ENCODE assay signal across 9 cellular contexts in the genomic region with DNA sequence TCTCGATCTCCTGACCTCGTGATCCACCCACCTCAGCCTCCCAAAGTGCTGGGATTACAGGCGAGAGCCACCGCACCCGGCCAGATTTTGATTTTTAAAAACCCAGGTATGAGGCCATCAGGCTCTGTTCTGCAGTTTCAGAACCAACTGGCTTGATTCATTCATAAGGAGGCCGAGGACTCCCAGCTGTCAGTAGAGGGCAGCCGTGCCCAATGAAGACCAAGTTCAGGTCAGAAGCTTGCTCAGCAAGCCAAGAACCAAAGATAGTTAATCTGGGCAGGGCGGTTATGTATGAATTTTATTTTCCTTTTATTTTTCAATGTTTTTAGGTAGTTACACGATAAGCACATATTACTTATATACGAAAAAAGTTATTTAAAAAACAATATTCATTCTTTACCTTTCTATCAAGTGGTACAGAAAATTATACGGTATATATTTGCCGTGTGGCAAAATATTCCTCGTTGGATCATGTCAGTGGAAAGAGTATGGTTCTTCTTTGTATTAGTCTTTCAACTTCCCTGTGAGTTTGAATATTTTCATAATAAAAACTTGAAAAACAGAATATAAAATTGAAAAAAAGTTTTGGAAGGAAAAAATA. TPM values are rescaled to one million over a fixed set of nuclear protein-coding genes. Genes with fewer than 3 reads are reported as not detected.
DNase-seq lines count a peak whose midpoint lies in the region; ATAC-seq and TF ChIP-seq lines count a peak whose summit lies in the region.
"Had no signal": no experiment of that assay in that cellular context is flagged by ENCODE, and none has a peak within 500 bp of the region (broad histone marks: within the 10 kb centered on the region; RNA-seq: fewer than 3 reads in every experiment).

No MANE protein-coding gene starts in this region.

- WGBS in lung, 2 donors: 38 to 49% methylated on average over 13 of the region's 13 CpGs

- H3K4me1 ChIP-seq in lung (ENCODE audit: control insufficient read depth in 2 of 2, insufficient read depth in 2 of 2, low read length in 2 of 2): peaks cover 0 to 22% of the 10 kb centered on the region in 2 donors

- TF ChIP-seq CTCF in lung (IDR thresholded peaks at IDR 0.05; ENCODE audit: control extremely low read depth, extremely low read depth): peak; percentile 76

- H3K27ac ChIP-seq in lung (ENCODE audit: low read depth in 1 of 2, low read length in 1 of 2): no peak overlapping the region

- no peak overlapping the region for H3K4me3 ChIP-seq in lung

- H3K27me3 ChIP-seq in lung (ENCODE audit: control insufficient read depth, insufficient read depth): no peaks in the 10 kb centered on the region

- ATAC-seq in GM21447 (IDR thresholded peaks at IDR 0.05; ENCODE audit: unreplicated experiment): peak; percentile 58
- ATAC-seq in lung (ENCODE audit: insufficient read depth, low FRiP score): peak; percentile 54
- no peak for ATAC-seq in GM18511 (IDR thresholded peaks at IDR 0.05; ENCODE audit: unreplicated experiment)

- H3K36me3 ChIP-seq in lung (ENCODE audit: control insufficient read depth in 2 of 2, insufficient read depth in 2 of 2, low read length in 2 of 2): peaks cover 0 to 14% of the 10 kb centered on the region in 2 donors

- no peaks in the 10 kb centered on the region for H3K9me3 ChIP-seq in lung (ENCODE audit: control insufficient read depth in 2 of 2, insufficient read depth in 1 of 2, low read length in 1 of 2)

- peak; percentile 23 for DNase-seq in DMS 273 treated with DMSO at 0.1 percent for 48 hours (lab: John Stamatoyannopoulos, UW)
- peak; percentile 52 for DNase-seq in NCI-H2029 (lab: John Stamatoyannopoulos, UW)
- peak; percentile 80 for DNase-seq in activated CD4-positive, alpha-beta T cell treated with anti-CD3 and anti-CD28 coated beads for 48 hours
- peak; percentile 92 for DNase-seq in dermis blood vessel endothelial cell
- peak; percentile 78 for DNase-seq in lung (ENCODE audit: low spot score)
- DNase-seq in stimulated activated CD8-positive, alpha-beta memory T cell treated with anti-CD3 and anti-CD28 coated beads, Interleukin-12 subunit alpha, Interleukin-12 subunit beta, amount 100 ng/mL, for 24 hours (ENCODE audit: extremely low read depth): peak; percentile 17

RNA-seq across cellular contexts. Expression of a gene that starts 18.0 kb away (rescaled TPM):
- total RNA-seq in dermis blood vessel endothelial cell (124 and 164 TPM in 2 replicates), lung (100 to 1,000 TPM; 117 to 274 TPM)
- 100 to 1,000 TPM; 149 to 415 TPM for polyA plus RNA-seq in lung

RNA-seq across cellular contexts. Expression of a gene that starts 44.7 kb away (rescaled TPM):
- total RNA-seq in dermis blood vessel endothelial cell (not detected in 2 replicates), lung (not detected)
- polyA plus RNA-seq in lung: not detected
- total RNA-seq: glomerular endothelial cell had no signal

Comparison
In these comparisons a context has a peak if more than half of its experiments do, and no peak if none do; other contexts are left out.
1. DNase-seq: peak in every context shown above with its lines; median percentile 92 in dermis blood vessel endothelial cell; 80 in activated CD4-positive, alpha-beta T cell treated with anti-CD3 and anti-CD28 coated beads for 48 hours; 78 in lung; 52 in NCI-H2029; 23 in DMS 273 treated with DMSO at 0.1 percent for 48 hours; 17 in stimulated activated CD8-positive, alpha-beta memory T cell treated with anti-CD3 and anti-CD28 coated beads, Interleukin-12 subunit alpha, Interleukin-12 subunit beta, amount 100 ng/mL, for 24 hours.